In the genomic region with DNA sequence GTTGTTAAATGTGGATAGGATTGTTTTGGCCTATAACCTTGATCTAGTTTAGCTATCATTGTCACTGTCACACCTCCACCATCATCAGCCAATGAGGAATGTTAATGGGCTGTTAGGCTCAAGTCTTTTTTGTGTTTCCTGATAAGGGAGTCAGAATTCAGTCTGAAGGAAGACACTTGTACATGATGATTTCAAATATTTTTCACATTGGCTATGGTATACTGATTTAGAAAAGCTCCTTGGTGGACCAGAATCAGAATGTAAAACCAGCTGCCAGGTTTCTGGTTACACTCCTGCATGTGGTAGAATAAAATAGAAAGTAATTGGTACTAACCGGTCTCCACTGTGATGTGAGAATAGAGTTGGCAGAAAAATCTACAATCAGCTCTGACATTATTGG, we compare ENCODE assay signal across 36 cellular contexts. TPM values are rescaled to one million over a fixed set of nuclear protein-coding genes. Genes with fewer than 3 reads are reported as not detected.
"Had no signal": no experiment of that assay in that cellular context is flagged by ENCODE, and none has a peak within 500 bp of the region (broad histone marks: within the 10 kb centered on the region; RNA-seq: fewer than 3 reads in every experiment).

No MANE protein-coding gene starts in this region.

- DNase-seq: activated CD4-positive, alpha-beta T cell treated with anti-CD3 and anti-CD28 coated beads for 1 hour; activated CD4-positive, alpha-beta T cell treated with anti-CD3 and anti-CD28 coated beads for 48 hours; activated CD4-positive, CD25-positive, alpha-beta regulatory T cell; activated CD8-positive, alpha-beta T cell treated with anti-CD3 and anti-CD28 coated beads for 36 hours; activated effector memory CD4-positive, alpha-beta T cell treated with anti-CD3 and anti-CD28 coated beads, Interleukin-2, amount 50 U/mL, for 16 hours; activated naive CD4-positive, alpha-beta T cell; activated naive CD4-positive, alpha-beta T cell treated with anti-CD3 and anti-CD28 coated beads, Interleukin-2, amount 50 U/mL, for 16 hours; activated naive CD8-positive, alpha-beta T cell treated with anti-CD3 and anti-CD28 coated beads for 36 hours; activated T-cell treated with anti-CD3 and anti-CD28 coated beads, Interleukin-2, amount 50 U/mL, for 1 hour; activated T-cell treated with anti-CD3 and anti-CD28 coated beads, Interleukin-2, amount 50 U/mL, for 72 hours; amniotic stem cell; aorta; brain microvascular endothelial cell; central memory CD4-positive, alpha-beta T cell; Kasumi-1; KG1; MG63; NCI-H1048; NCI-H1105 treated with DMSO at 0.1 percent for 48 hours; NCI-H1436; NCI-H1694; NCI-H1930; NCI-H2171; NCI-H524; PC-9; T1000; WERI-Rb-1 had no signal

- FAIRE-seq: RCC 7860 had no signal

- H3K27ac ChIP-seq: brain microvascular endothelial cell, PC-9, RWPE1, WERI-Rb-1 had no signal

- ATAC-seq: activated CD8-positive, alpha-beta T cell treated with anti-CD3 and anti-CD28 coated beads for 36 hours; activated T-cell treated with anti-CD3 and anti-CD28 coated beads, Interleukin-2, amount 50 U/mL, for 72 hours; activated T-helper 17 cell treated with anti-CD3 and anti-CD28 coated beads, Interleukin-2, amount 50 U/mL, for 72 hours; Right ventricle myocardium inferior had no signal

- H3K4me3 ChIP-seq: MG63, PC-9 had no signal

- H3K9me3 ChIP-seq: MG63 had no signal

- H3K4me2 ChIP-seq: PC-9 had no signal

- H2AFZ ChIP-seq: PC-9 had no signal

- H3K27me3 ChIP-seq: MG63 had no signal

- H3K36me3 ChIP-seq: brain microvascular endothelial cell, MG63, WERI-Rb-1 had no signal

RNA-seq across cellular contexts. Expression of a gene that starts 10.7 kb away (rescaled TPM):
- total RNA-seq: activated CD8-positive, alpha-beta memory T cell treated with anti-CD3 and anti-CD28 coated beads for 36 hours; activated CD8-positive, alpha-beta T cell treated with anti-CD3 and anti-CD28 coated beads for 36 hours; activated naive CD8-positive, alpha-beta T cell treated with anti-CD3 and anti-CD28 coated beads for 36 hours; activated T-cell treated with anti-CD3 and anti-CD28 coated beads, Interleukin-2, amount 50 U/mL, for 72 hours; aorta; OCI-LY7; PC-9; T-helper 1 cell treated with Interleukin-12 subunit alpha and Interleukin-12 subunit beta and Interleukin-4 antibody, amounts not matched to agents 30 ng/mL and 1 ng/mL, for 36 hours; T-helper 2 cell treated with Interferon-gamma antibody and Interleukin-4, amounts not matched to agents 100 ng/mL and 5 ng/mL, for 36 hours had no signal
- polyA plus RNA-seq: IgD-negative memory B cell had no signal
